33 cellular contexts compared by ENCODE assay signal in genomic region chr18:3566851-3567250, GRCh38.
"Had no signal": no experiment of that assay in that cellular context is flagged by ENCODE, and none has a peak within 500 bp of the region (broad histone marks: within the 10 kb centered on the region; RNA-seq: fewer than 3 reads in every experiment).

No MANE protein-coding gene starts in this region.

- H3K4me1 ChIP-seq: adrenal gland, ascending aorta, body of pancreas, breast epithelium, colonic mucosa had no signal

- FAIRE-seq: astrocyte, bronchial epithelial cell, colon had no signal

- ATAC-seq: activated naive CD4-positive, alpha-beta T cell treated with anti-CD3 and anti-CD28 coated beads, Interleukin-2, amount 50 U/mL, for 72 hours; activated naive CD8-positive, alpha-beta T cell treated with anti-CD3 and anti-CD28 coated beads, Interleukin-2, amount 50 U/mL, for 24 hours; activated T-cell treated with anti-CD3 and anti-CD28 coated beads, Interleukin-2, amount 50 U/mL, for 72 hours; activated T-helper 17 cell treated with anti-CD3 and anti-CD28 coated beads, Interleukin-2, amount 50 U/mL, for 72 hours; body of pancreas had no signal

- H3K27me3 ChIP-seq: adrenal gland, ascending aorta, body of pancreas, brain microvascular endothelial cell, breast epithelium, cardiac muscle cell, colonic mucosa had no signal

- H3K27ac ChIP-seq: adrenal gland, ascending aorta, body of pancreas, brain microvascular endothelial cell, breast epithelium, cardiac muscle cell, colonic mucosa had no signal

- H3K9me3 ChIP-seq: adrenal gland, body of pancreas, colonic mucosa had no signal

- H3K36me3 ChIP-seq: adrenal gland, ascending aorta, brain microvascular endothelial cell, breast epithelium, cardiac muscle cell, colonic mucosa had no signal

- H3K4me3 ChIP-seq: adrenal gland, ascending aorta, body of pancreas, breast epithelium, cardiac muscle cell, colonic mucosa had no signal

- DNase-seq: activated effector memory CD4-positive, alpha-beta T cell treated with anti-CD3 and anti-CD28 coated beads, Interleukin-2, amount 50 U/mL, for 16 hours; activated effector memory CD4-positive, alpha-beta T cell treated with Interleukin-2 at 50 U/mL for 16 hours; activated gamma-delta T cell; activated gamma-delta T cell treated with Interleukin-2 at 50 U/mL for 16 hours; activated naive CD4-positive, alpha-beta T cell; activated naive CD4-positive, alpha-beta T cell treated with anti-CD3 and anti-CD28 coated beads for 36 hours; activated naive CD4-positive, alpha-beta T cell treated with anti-CD3 and anti-CD28 coated beads, Interleukin-2, amount 10 ng/mL, durations not matched to agents 7 days and 5 days; activated naive CD4-positive, alpha-beta T cell treated with anti-CD3 and anti-CD28 coated beads, Interleukin-2, amount 50 U/mL, for 16 hours; activated naive CD4-positive, alpha-beta T cell treated with Interleukin-2 at 50 U/mL for 16 hours; activated naive CD8-positive, alpha-beta T cell treated with anti-CD3 and anti-CD28 coated beads for 36 hours; activated naive CD8-positive, alpha-beta T cell treated with anti-CD3 and anti-CD28 coated beads, Interleukin-2, amount 10 ng/mL, durations not matched to agents 7 days and 5 days; activated naive CD8-positive, alpha-beta T cell treated with anti-CD3 and anti-CD28 coated beads, Interleukin-2, amount 50 U/mL, for 24 hours; activated T-cell treated with anti-CD3 and anti-CD28 coated beads, Interleukin-2, amount 50 U/mL, for 48 hours; activated T-cell treated with anti-CD3 and anti-CD28 coated beads, Interleukin-2, amount 50 U/mL, for 72 hours; adrenal gland; amniotic stem cell; amygdala; anterior cingulate cortex; aorta; body of pancreas; brain microvascular endothelial cell; caudate nucleus; central memory CD4-positive, alpha-beta T cell; cerebellar nuclear complex; colonic mucosa had no signal
